18 cellular contexts compared by ENCODE assay signal in the genomic region with DNA sequence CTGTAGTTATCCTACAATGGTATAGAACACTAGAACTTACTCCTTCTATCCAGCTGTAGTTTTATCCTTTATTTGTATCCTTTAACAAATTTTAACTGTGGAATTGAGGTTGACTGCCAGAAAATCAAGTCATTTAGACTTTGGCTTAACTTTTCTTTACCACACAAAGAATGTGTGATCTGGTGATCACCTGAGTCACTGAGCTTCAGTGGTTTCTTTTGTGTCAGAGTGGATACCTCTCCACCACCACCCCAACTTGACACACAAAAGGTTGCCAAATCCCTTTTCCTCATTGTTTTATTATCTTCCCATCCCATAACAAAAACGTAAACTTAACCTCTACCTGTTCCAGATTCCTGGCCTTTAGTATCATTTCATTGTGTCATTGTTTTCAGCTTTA. TPM values are rescaled to one million over a fixed set of nuclear protein-coding genes. Genes with fewer than 3 reads are reported as not detected.
DNase-seq lines count a peak whose midpoint lies in the region; ATAC-seq and TF ChIP-seq lines count a peak whose summit lies in the region.
"Had no signal": no experiment of that assay in that cellular context is flagged by ENCODE, and none has a peak within 500 bp of the region (broad histone marks: within the 10 kb centered on the region; RNA-seq: fewer than 3 reads in every experiment).

No MANE protein-coding gene starts in this region.

- H3K9me3 Mint-ChIP-seq in activated CD4-positive, alpha-beta T cell treated with anti-CD3 and anti-CD28 coated beads for 36 hours (ENCODE audit: low read depth) = no peaks in the 10 kb centered on the region

- H4K20me1 ChIP-seq in Loucy (ENCODE audit: insufficient read depth, low read length, poor library complexity, severe bottlenecking) = peaks cover 99% of the 10 kb centered on the region

- H3K9me2 ChIP-seq in Loucy (replicated peaks; ENCODE audit: low read depth, low read length) = no peaks in the 10 kb centered on the region

- no peaks in the 10 kb centered on the region for H3K27me3 Mint-ChIP-seq in activated CD4-positive, alpha-beta T cell treated with anti-CD3 and anti-CD28 coated beads for 36 hours

- H3K9ac ChIP-seq in Loucy (ENCODE audit: low read depth, low read length, poor library complexity, severe bottlenecking) = no peak overlapping the region

- no peak for DNase-seq in activated CD4-positive, alpha-beta T cell treated with anti-CD3 and anti-CD28 coated beads for 36 hours
- DNase-seq in activated CD4-positive, alpha-beta T cell treated with anti-CD3 and anti-CD28 coated beads for 48 hours = no peak
- DNase-seq in amniotic epithelial cell (ENCODE audit: low read depth) (peak; percentile 35), right lobe of liver (no peak), pons (ENCODE audit: low spot score) (no peak), NOMO-1 (lab: John Stamatoyannopoulos, UW; ENCODE audit: unreplicated experiment in 2 of 2) (no peak), erythroblast (lab: John Stamatoyannopoulos, UW) (no peak)
- DNase-seq: 8988T, adrenal gland, Calu3, foreskin melanocyte, Kasumi-1, NCI-H1930, NCI-H774, T-helper 9 cell had no signal

- peaks cover 45% of the 10 kb centered on the region for H3K36me3 Mint-ChIP-seq in activated CD4-positive, alpha-beta T cell treated with anti-CD3 and anti-CD28 coated beads for 36 hours (ENCODE audit: low read depth)

- H3K27ac ChIP-seq in right lobe of liver = peak overlapping the region in 2 of 3 donors; percentile 37 to 63

- POLR2A ChIA-PET in activated CD4-positive, alpha-beta T cell treated with anti-CD3 and anti-CD28 coated beads for 36 hours (lab: Charles Lee) = interaction anchor here (0.5 kb wide), 1 partner anchor 13 kb away, joined by 4 read pairs; no protein-coding TSS in a partner anchor

- H3K27me3 ChIP-seq in Loucy (ENCODE audit: insufficient read depth, low read length, poor library complexity, severe bottlenecking) (no peaks in the 10 kb centered on the region), right lobe of liver (no peaks in the 10 kb centered on the region)
- H3K27me3 ChIP-seq: adrenal gland had no signal

- H3K36me3 ChIP-seq in Loucy (ENCODE audit: insufficient read depth, low read length) = peaks cover 6% of the 10 kb centered on the region; the same call in 1 of the 2 replicates
- no peaks in the 10 kb centered on the region for H3K36me3 ChIP-seq in right lobe of liver
- H3K36me3 ChIP-seq: adrenal gland, HAP-1 had no signal

- intact Hi-C loops in activated CD4-positive, alpha-beta T cell treated with anti-CD3 and anti-CD28 coated beads for 36 hours (cut with DNase I, micrococcal nuclease) = loop anchor here (2.0 to 10.0 kb wide), 8 partner anchors 88 to 1797 kb away; a partner anchor contains a TSS
- intact Hi-C loops in right lobe of liver (cut with DNase I) = no loop called here

- WGBS in right lobe of liver (ENCODE audit: insufficient coverage, low coverage, low lambda C conversion rate, missing lambda C conversion rate) = 27% methylated on average over 1 of the region's 1 CpG

- peaks cover 100% of the 10 kb centered on the region for H3K79me2 ChIP-seq in Loucy (ENCODE audit: insufficient read depth, low read length)

- H3K4me3 Mint-ChIP-seq in activated CD4-positive, alpha-beta T cell treated with anti-CD3 and anti-CD28 coated beads for 36 hours = no peak overlapping the region

- CTCF ChIA-PET in activated CD4-positive, alpha-beta T cell treated with anti-CD3 and anti-CD28 coated beads for 36 hours (lab: Charles Lee) = interaction anchor here (0.6 to 1.6 kb wide), 4 partner anchors 14 to 269 kb away, joined by 3 to 5 read pairs (median 3); no protein-coding TSS in a partner anchor

- H3K9me3 ChIP-seq in Loucy (ENCODE audit: insufficient read depth, low read depth, low read length) (no peaks in the 10 kb centered on the region), right lobe of liver (no peaks in the 10 kb centered on the region)
- H3K9me3 ChIP-seq: adrenal gland, HAP-1 had no signal

- no peak overlapping the region for H2AFZ ChIP-seq in Loucy (ENCODE audit: low read length)

- H3K4me1 ChIP-seq in Loucy (ENCODE audit: insufficient read depth, low read length, poor library complexity, severe bottlenecking) (peaks cover 76% of the 10 kb centered on the region), right lobe of liver (peaks cover 0 to 76% (median 29%) of the 10 kb centered on the region in 4 donors)

- H3K4me3 ChIP-seq in Loucy (ENCODE audit: low read length, poor library complexity, severe bottlenecking) = peak overlapping the region; percentile 19
- H3K4me3 ChIP-seq in right lobe of liver = no peak overlapping the region
- H3K4me3 ChIP-seq: adrenal gland, HAP-1, skin epidermis had no signal

- peak overlapping the region; percentile 97 for H3K4me2 ChIP-seq in Loucy (ENCODE audit: low read depth, low read length, poor library complexity, severe bottlenecking)

- peaks cover 85% of the 10 kb centered on the region for H3K4me1 Mint-ChIP-seq in activated CD4-positive, alpha-beta T cell treated with anti-CD3 and anti-CD28 coated beads for 36 hours

- no peaks in the 10 kb centered on the region for H3F3A ChIP-seq in Loucy (ENCODE audit: low read depth)

- no peak for TF ChIP-seq CTCF in Loucy (conservative IDR thresholded peaks at IDR 0.05; ENCODE audit: low read length)
- TF ChIP-seq CTCF in right lobe of liver (IDR thresholded peaks at IDR 0.05) = no peak

- peak overlapping the region; percentile 70 for H3K27ac Mint-ChIP-seq in activated CD4-positive, alpha-beta T cell treated with anti-CD3 and anti-CD28 coated beads for 36 hours

- ATAC-seq in activated CD4-positive, alpha-beta T cell treated with anti-CD3 and anti-CD28 coated beads for 36 hours = peak; percentile 32
- peak in 1 of 4 donors; percentile 33 for ATAC-seq in right lobe of liver

- TF ChIP-seq POLR2A in right lobe of liver (IDR thresholded peaks at IDR 0.05) (no peak), erythroblast (IDR thresholded peaks at IDR 0.05; ENCODE audit: low read length) (no peak)

RNA-seq across cellular contexts. Expression of a gene that starts 5.5 kb away (rescaled TPM):
- 10 to 100 TPM; 48.0 to 48.2 TPM for total RNA-seq in activated CD4-positive, alpha-beta T cell treated with anti-CD3 and anti-CD28 coated beads for 36 hours
- total RNA-seq in right lobe of liver = 10 to 100 TPM; 25.2 to 34.8 (median 29.2) TPM

Comparison
In these comparisons a context has a peak if more than half of its experiments do, and no peak if none do; other contexts are left out.
1. intact Hi-C loops: an anchor here in activated CD4-positive, alpha-beta T cell treated with anti-CD3 and anti-CD28 coated beads for 36 hours (2.0 to 10.0 kb wide); none called in right lobe of liver.